In the genomic region with DNA sequence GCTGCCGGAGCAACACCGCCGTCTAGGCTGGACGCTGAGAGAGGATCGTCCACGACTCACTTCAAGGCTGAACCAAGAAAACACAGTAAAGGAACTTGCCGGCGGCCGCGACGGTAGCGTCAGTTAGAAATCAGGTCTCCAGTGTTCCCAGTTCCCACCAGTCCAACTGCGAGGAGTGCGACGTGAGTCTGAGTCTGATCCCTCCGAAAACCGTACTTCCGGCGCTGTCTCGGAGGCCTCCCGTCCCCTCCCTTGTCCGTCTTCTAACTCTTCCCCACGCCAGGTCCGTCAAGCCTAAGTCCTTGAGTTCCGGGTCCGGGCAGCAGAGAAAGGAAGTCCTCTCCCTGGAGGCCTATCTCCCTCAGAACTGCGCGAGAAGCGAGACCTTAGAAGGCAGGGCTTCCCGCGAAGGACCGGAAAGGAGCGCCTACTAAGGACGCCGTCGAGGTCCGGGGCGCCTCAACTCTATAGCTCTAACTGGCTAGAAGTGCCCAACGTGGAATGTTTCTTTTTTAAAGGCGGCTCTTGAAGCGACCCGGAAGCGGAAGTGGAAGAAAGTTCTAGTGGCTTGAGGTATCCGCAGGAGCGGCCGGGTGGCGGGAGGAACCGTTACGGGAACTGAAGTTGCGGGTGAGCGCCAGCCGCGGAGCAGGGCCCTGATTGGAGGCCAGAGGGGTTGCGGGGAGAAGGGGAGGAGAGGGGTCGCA, we compare ENCODE assay signal across 8 cellular contexts.
DNase-seq lines count a peak whose midpoint lies in the region; ATAC-seq and TF ChIP-seq lines count a peak whose summit lies in the region.

A gene with protein sequence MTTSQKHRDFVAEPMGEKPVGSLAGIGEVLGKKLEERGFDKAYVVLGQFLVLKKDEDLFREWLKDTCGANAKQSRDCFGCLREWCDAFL (plus strand): TSS at position 563 of the 707 bp plus-strand sequence. CDS start 748 bp downstream, outside the sequence.
A gene with protein sequence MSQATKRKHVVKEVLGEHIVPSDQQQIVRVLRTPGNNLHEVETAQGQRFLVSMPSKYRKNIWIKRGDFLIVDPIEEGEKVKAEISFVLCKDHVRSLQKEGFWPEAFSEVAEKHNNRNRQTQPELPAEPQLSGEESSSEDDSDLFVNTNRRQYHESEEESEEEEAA (minus strand): TSS at position 217 of the 707 bp plus-strand sequence. CDS start 1,768 bp downstream, outside the sequence.

- H3K4me1 ChIP-seq in iPS-20b (ENCODE audit: insufficient read depth, low read length) = peaks cover 3% of the 10 kb centered on the region; the same call in 1 of the 2 replicates

- peak within 1 kb of the TSS; percentile 99 for H3K4me3 ChIP-seq in iPS-20b (ENCODE audit: low read length)
- peak within 1 kb of the TSS; percentile 54 to 96 (median 92) for H3K4me3 ChIP-seq in skin epidermis

- H3K9me3 ChIP-seq in iPS-20b (ENCODE audit: insufficient read depth, low read depth, low read length) = no peaks in the 10 kb centered on the region

- peak; percentile 80 for ATAC-seq in GM18907 (IDR thresholded peaks at IDR 0.05; ENCODE audit: unreplicated experiment)
- ATAC-seq in HG03159 (IDR thresholded peaks at IDR 0.05; ENCODE audit: unreplicated experiment) = peak; percentile 74

- DNase-seq in ACHN (peak; percentile 95), NCI-H2227 (lab: John Stamatoyannopoulos, UW; ENCODE audit: unreplicated experiment) (peak; percentile 98), T47D (ENCODE audit: low read depth in 1 of 2, low spot score in 1 of 2) (peak; percentile 85 to 99)

- peak within 1 kb of the TSS; percentile 84 for H3K9ac ChIP-seq in iPS-20b (ENCODE audit: low read depth, low read length)

- H3K36me3 ChIP-seq in iPS-20b (ENCODE audit: insufficient read depth, low read depth, low read length) = peaks cover 55% of the 10 kb centered on the region

- no peak for TF ChIP-seq CTCF in VCaP (conservative IDR thresholded peaks at IDR 0.05)

- in situ Hi-C loops in ACHN (cut with HindIII; ENCODE audit: low pct_ligation_motif_present, low pct_unique_long_range_greater_than_20kb, low sequenced_read_pairs) = no loop called here
- in situ Hi-C loops in T47D (cut with HindIII; ENCODE audit: low pct_unique_long_range_greater_than_20kb, low sequenced_read_pairs) = no loop called here

- H3K27ac ChIP-seq in VCaP (peak within 1 kb of the TSS; percentile 99), iPS-20b (ENCODE audit: low read length) (peak within 1 kb of the TSS; percentile 95), skin epidermis (peak within 1 kb of the TSS; percentile 43 to 98 (median 92))

- no peaks in the 10 kb centered on the region for H3K27me3 ChIP-seq in iPS-20b (ENCODE audit: insufficient read depth, low read length)

Comparison
In these comparisons a context has a peak if more than half of its experiments do, and no peak if none do; other contexts are left out.
1. Peak in every context shown above with its lines: DNase-seq, ATAC-seq, H3K4me3 ChIP-seq and H3K27ac ChIP-seq.